Comparison of ENCODE assay signal across 20 cellular contexts in genomic region chr22:37169947-37170688, GRCh38. TPM values are rescaled to one million over a fixed set of nuclear protein-coding genes. Genes with fewer than 3 reads are reported as not detected.
A peak's percentile ranks its signal among the peaks of the same experiment; 100 is the strongest.
DNase-seq lines count a peak whose midpoint lies in the region; ATAC-seq and TF ChIP-seq lines count a peak whose summit lies in the region.
"Had no signal": no experiment of that assay in that cellular context is flagged by ENCODE, and none has a peak within 500 bp of the region (broad histone marks: within the 10 kb centered on the region; RNA-seq: fewer than 3 reads in every experiment).

No MANE protein-coding gene starts in this region.

- H3K27me3 Mint-ChIP-seq in activated CD4-positive, alpha-beta T cell treated with anti-CD3 and anti-CD28 coated beads, Interleukin-2, amount 10 ng/mL, durations not matched to agents 24 days and 14 days, result peaks cover 2% of the 10 kb centered on the region
- peaks cover 5% of the 10 kb centered on the region for H3K27me3 Mint-ChIP-seq in activated CD4-positive, alpha-beta T cell treated with anti-CD3 and anti-CD28 coated beads, Interleukin-2, amount 10 ng/mL, durations not matched to agents 7 days and 5 days

- TF ChIP-seq CTCF in RWPE2 (IDR thresholded peaks at IDR 0.05; ENCODE audit: poor library complexity, severe bottlenecking) (no peak), spleen (IDR thresholded peaks at IDR 0.05 in 8 of 11, conservative IDR thresholded peaks at IDR 0.05 in 3 of 11) (no peak)

- intact Hi-C loops in activated CD4-positive, alpha-beta T cell treated with anti-CD3 and anti-CD28 coated beads, Interleukin-2, amount 10 ng/mL, durations not matched to agents 24 days and 14 days (cut with micrococcal nuclease), result no loop called here
- intact Hi-C loops in spleen (cut with DNase I; ENCODE audit: low total_unique reads), result no loop called here

- ATAC-seq in RWPE2 (ENCODE audit: low read depth) (no peak), HG03521 (IDR thresholded peaks at IDR 0.05; ENCODE audit: unreplicated experiment) (no peak)
- ATAC-seq: foreskin keratinocyte, GM12878, PC-3, T-helper 17 cell had no signal

- H3K36me3 ChIP-seq in RWPE2 (ENCODE audit: low read depth) (no peaks in the 10 kb centered on the region), spleen (no peaks in the 10 kb centered on the region)
- H3K36me3 ChIP-seq: MG63, tibial nerve had no signal

- no peak for DNase-seq in activated CD4-positive, alpha-beta T cell treated with anti-CD3 and anti-CD28 coated beads, Interleukin-2, amount 10 ng/mL, durations not matched to agents 24 days and 14 days
- DNase-seq in activated CD4-positive, alpha-beta T cell treated with anti-CD3 and anti-CD28 coated beads, Interleukin-2, amount 10 ng/mL, durations not matched to agents 7 days and 5 days, result no peak
- peak; percentile 41 for DNase-seq in RWPE2 (ENCODE audit: low spot score)
- DNase-seq in epidermal melanocyte (ENCODE audit: insufficient read length, low spot score), result peak; percentile 4
- DNase-seq in spleen, result peak; percentile 66
- no peak for DNase-seq in midbrain (lab: John Stamatoyannopoulos, UW)
- no peak for DNase-seq in germinal center (ENCODE audit: low spot score)
- DNase-seq: ACHN, DMS153, foreskin keratinocyte, MG63, NCI-H226, PC-3, small intestine had no signal

- POLR2A ChIA-PET in activated CD4-positive, alpha-beta T cell treated with anti-CD3 and anti-CD28 coated beads, Interleukin-2, amount 10 ng/mL, durations not matched to agents 7 days and 5 days (lab: Charles Lee), result interaction anchor here (0.7 kb wide), 1 partner anchor 28 kb away, joined by 3 read pairs; no protein-coding TSS in a partner anchor

- H3K27me3 ChIP-seq in RWPE2 (ENCODE audit: insufficient read depth, poor library complexity, severe bottlenecking) (no peaks in the 10 kb centered on the region), spleen (replicated peaks in 1 of 7) (no peaks in the 10 kb centered on the region)
- H3K27me3 ChIP-seq: foreskin keratinocyte, MG63, tibial nerve had no signal

- peaks cover 36% of the 10 kb centered on the region for H3K4me1 Mint-ChIP-seq in activated CD4-positive, alpha-beta T cell treated with anti-CD3 and anti-CD28 coated beads, Interleukin-2, amount 10 ng/mL, durations not matched to agents 24 days and 14 days
- H3K4me1 Mint-ChIP-seq in activated CD4-positive, alpha-beta T cell treated with anti-CD3 and anti-CD28 coated beads, Interleukin-2, amount 10 ng/mL, durations not matched to agents 7 days and 5 days, result peaks cover 58% of the 10 kb centered on the region

- 85 to 90% (median 86%) methylated on average over 10 of the region's 10 CpGs for WGBS in spleen, 5 donors

- H3K4me1 ChIP-seq in RWPE2 (ENCODE audit: insufficient read depth, poor library complexity, severe bottlenecking), result no peaks in the 10 kb centered on the region
- H3K4me1 ChIP-seq in spleen, result peaks cover 13 to 57% (median 31%) of the 10 kb centered on the region in 6 donors
- H3K4me1 ChIP-seq: foreskin keratinocyte had no signal

- H3K4me3 ChIP-seq in RWPE2 (ENCODE audit: severe bottlenecking), result no peak overlapping the region
- no peak overlapping the region for H3K4me3 ChIP-seq in spleen
- H3K4me3 ChIP-seq: GM12878, MG63, tibial nerve had no signal

- H3K4me3 Mint-ChIP-seq in activated CD4-positive, alpha-beta T cell treated with anti-CD3 and anti-CD28 coated beads, Interleukin-2, amount 10 ng/mL, durations not matched to agents 24 days and 14 days, result no peak overlapping the region
- H3K4me3 Mint-ChIP-seq in activated CD4-positive, alpha-beta T cell treated with anti-CD3 and anti-CD28 coated beads, Interleukin-2, amount 10 ng/mL, durations not matched to agents 7 days and 5 days, result no peak overlapping the region
- H3K4me3 Mint-ChIP-seq: T-helper 17 cell had no signal

- CTCF ChIA-PET in activated CD4-positive, alpha-beta T cell treated with anti-CD3 and anti-CD28 coated beads, Interleukin-2, amount 10 ng/mL, durations not matched to agents 7 days and 5 days (lab: Charles Lee), result interaction anchor here (1.2 to 1.5 kb wide), 3 partner anchors 14 to 28 kb away, joined by 3 to 5 read pairs (median 3); no protein-coding TSS in a partner anchor

- H3K27ac Mint-ChIP-seq in activated CD4-positive, alpha-beta T cell treated with anti-CD3 and anti-CD28 coated beads, Interleukin-2, amount 10 ng/mL, durations not matched to agents 24 days and 14 days, result peak overlapping the region; percentile 7
- H3K27ac Mint-ChIP-seq in activated CD4-positive, alpha-beta T cell treated with anti-CD3 and anti-CD28 coated beads, Interleukin-2, amount 10 ng/mL, durations not matched to agents 7 days and 5 days, result no peak overlapping the region
- H3K27ac Mint-ChIP-seq: T-helper 17 cell had no signal

- H3K9me3 Mint-ChIP-seq in activated CD4-positive, alpha-beta T cell treated with anti-CD3 and anti-CD28 coated beads, Interleukin-2, amount 10 ng/mL, durations not matched to agents 24 days and 14 days, result no peaks in the 10 kb centered on the region
- H3K9me3 Mint-ChIP-seq in activated CD4-positive, alpha-beta T cell treated with anti-CD3 and anti-CD28 coated beads, Interleukin-2, amount 10 ng/mL, durations not matched to agents 7 days and 5 days, result no peaks in the 10 kb centered on the region

- H3K27ac ChIP-seq in RWPE2 (ENCODE audit: poor library complexity, severe bottlenecking) (no peak overlapping the region), spleen (peak overlapping the region in 4 of 8 donors; percentile 7 to 65 (median 28))
- H3K27ac ChIP-seq: foreskin keratinocyte had no signal

- no peaks in the 10 kb centered on the region for H3K9me3 ChIP-seq in RWPE2 (ENCODE audit: severe bottlenecking)
- H3K9me3 ChIP-seq in spleen, result no peaks in the 10 kb centered on the region
- H3K9me3 ChIP-seq: MG63, tibial nerve had no signal

- no peaks in the 10 kb centered on the region for H3K36me3 Mint-ChIP-seq in activated CD4-positive, alpha-beta T cell treated with anti-CD3 and anti-CD28 coated beads, Interleukin-2, amount 10 ng/mL, durations not matched to agents 24 days and 14 days (ENCODE audit: low read depth)
- H3K36me3 Mint-ChIP-seq in activated CD4-positive, alpha-beta T cell treated with anti-CD3 and anti-CD28 coated beads, Interleukin-2, amount 10 ng/mL, durations not matched to agents 7 days and 5 days (ENCODE audit: low read depth), result no peaks in the 10 kb centered on the region

- no peak for TF ChIP-seq POLR2A in spleen (IDR thresholded peaks at IDR 0.05)

RNA-seq across cellular contexts. Expression of gene C1QTNF6, which starts 17.9 kb away (rescaled TPM):
- total RNA-seq in activated CD4-positive, alpha-beta T cell treated with anti-CD3 and anti-CD28 coated beads, Interleukin-2, amount 10 ng/mL, durations not matched to agents 24 days and 14 days, result 6.0 and 6.9 TPM in 2 replicates
- total RNA-seq in activated CD4-positive, alpha-beta T cell treated with anti-CD3 and anti-CD28 coated beads, Interleukin-2, amount 10 ng/mL, durations not matched to agents 7 days and 5 days, result 1 to 10 TPM; 7.6 to 8.3 TPM
- 10 to 100 TPM in 1 of 7 donors, 1 to 10 TPM in 6; 5.3 to 10.3 (median 6.9) TPM for total RNA-seq in spleen
- 1 to 10 TPM; 7.7 to 8.9 (median 8.8) TPM for polyA plus RNA-seq in spleen

RNA-seq across cellular contexts. Expression of gene IL2RB, which starts 20.4 kb away (rescaled TPM):
- total RNA-seq in activated CD4-positive, alpha-beta T cell treated with anti-CD3 and anti-CD28 coated beads, Interleukin-2, amount 10 ng/mL, durations not matched to agents 24 days and 14 days, result 288 and 296 TPM in 2 replicates
- total RNA-seq in activated CD4-positive, alpha-beta T cell treated with anti-CD3 and anti-CD28 coated beads, Interleukin-2, amount 10 ng/mL, durations not matched to agents 7 days and 5 days, result 100 to 1,000 TPM; 100 to 115 TPM
- total RNA-seq in spleen, result 10 to 100 TPM; 20.6 to 75.2 (median 51.5) TPM
- 1 to 10 TPM; 3.7 to 5.9 (median 3.9) TPM for polyA plus RNA-seq in spleen
- total RNA-seq: PC-3 had no signal
- polyA plus RNA-seq: neural cell had no signal

RNA-seq across cellular contexts. Expression of gene SSTR3, which starts 42.2 kb away (rescaled TPM):
- total RNA-seq in activated CD4-positive, alpha-beta T cell treated with anti-CD3 and anti-CD28 coated beads, Interleukin-2, amount 10 ng/mL, durations not matched to agents 24 days and 14 days, result 3.5 and 4.0 TPM in 2 replicates
- 10 to 100 TPM; 10.1 to 10.2 TPM for total RNA-seq in activated CD4-positive, alpha-beta T cell treated with anti-CD3 and anti-CD28 coated beads, Interleukin-2, amount 10 ng/mL, durations not matched to agents 7 days and 5 days
- 1 to 10 TPM in 3 of 7 donors, under 1 TPM in 4; 0.56 to 2.0 (median 0.95) TPM for total RNA-seq in spleen
- 1 to 10 TPM; 1.2 to 2.0 (median 1.5) TPM for polyA plus RNA-seq in spleen
- total RNA-seq: foreskin keratinocyte, kidney epithelial cell, tibial nerve had no signal
- polyA plus RNA-seq: foreskin keratinocyte, neural cell had no signal

Comparison
In these comparisons a context has a peak if more than half of its experiments do, and no peak if none do; other contexts are left out.
1. DNase-seq: peak in RWPE2 (single experiment), epidermal melanocyte (single experiment) and spleen (single experiment); none in activated CD4-positive, alpha-beta T cell treated with anti-CD3 and anti-CD28 coated beads, Interleukin-2, amount 10 ng/mL, durations not matched to agents 24 days and 14 days (single experiment), activated CD4-positive, alpha-beta T cell treated with anti-CD3 and anti-CD28 coated beads, Interleukin-2, amount 10 ng/mL, durations not matched to agents 7 days and 5 days (single experiment), midbrain (single experiment) and germinal center (single experiment).